1 cellular context compared by ENCODE assay signal in genomic region chr6:29733057-29733456, GRCh38.
TF ChIP-seq lines count a peak whose summit lies in the region.

No MANE protein-coding gene starts in this region.

TF ChIP-seq in GM23338, 12 proteins besides CTCF, POLR2A, EP300 and RAD21:
- no peak for TF ChIP-seq ZNF462 (CRISPR knock-in tag; IDR thresholded peaks at IDR 0.05)
- TF ChIP-seq REST (IDR thresholded peaks at IDR 0.05; ENCODE audit: unreplicated experiment) = peak; percentile 70
